In the genomic region with DNA sequence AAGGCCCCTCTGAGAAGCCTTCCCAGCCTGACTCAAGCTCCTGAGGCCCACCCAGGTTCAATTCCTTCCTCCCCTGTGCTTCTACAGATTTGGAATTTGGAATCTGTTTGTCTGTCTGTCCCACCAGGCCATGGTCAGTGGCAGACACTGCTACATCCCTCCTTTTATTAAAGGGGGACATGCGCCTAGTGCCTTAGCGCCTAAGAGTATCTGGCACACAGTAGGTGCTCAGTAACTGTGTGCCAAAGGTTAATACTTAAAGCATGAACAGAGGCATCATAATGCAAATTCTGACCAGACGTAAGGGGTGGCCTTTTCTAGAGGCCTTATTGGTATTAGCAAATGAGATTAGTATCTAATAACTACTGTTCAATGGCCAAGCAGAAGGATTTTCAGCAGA, we compare ENCODE assay signal across 17 cellular contexts.
"Had no signal": no experiment of that assay in that cellular context is flagged by ENCODE, and none has a peak within 500 bp of the region (broad histone marks: within the 10 kb centered on the region; RNA-seq: fewer than 3 reads in every experiment).

No MANE protein-coding gene starts in this region.

- H3K27ac ChIP-seq: neutrophil, SK-N-MC had no signal

- H3K9ac ChIP-seq: parathyroid adenoma had no signal

- H3K4me3 Mint-ChIP-seq: activated CD8-positive, alpha-beta T cell treated with anti-CD3 and anti-CD28 coated beads for 36 hours had no signal

- H3K27ac Mint-ChIP-seq: activated CD8-positive, alpha-beta T cell treated with anti-CD3 and anti-CD28 coated beads for 36 hours had no signal

- H3K79me2 ChIP-seq: parathyroid adenoma had no signal

- H3K27me3 ChIP-seq: adrenal gland, heart left ventricle, neutrophil, upper lobe of left lung had no signal

- ATAC-seq: activated CD8-positive, alpha-beta T cell treated with anti-CD3 and anti-CD28 coated beads for 36 hours; heart left ventricle; left cardiac atrium; lower lobe of right lung had no signal

- H3K4me3 ChIP-seq: adrenal gland, heart left ventricle, lower lobe of right lung, SK-N-MC, upper lobe of left lung had no signal

- FAIRE-seq: colon had no signal

- H3K9me3 ChIP-seq: lower lobe of right lung, neutrophil, upper lobe of left lung had no signal

- H3K27me3 Mint-ChIP-seq: activated CD8-positive, alpha-beta T cell treated with anti-CD3 and anti-CD28 coated beads for 36 hours had no signal

- DNase-seq: activated CD8-positive, alpha-beta T cell treated with anti-CD3 and anti-CD28 coated beads for 36 hours; activated naive CD4-positive, alpha-beta T cell treated with anti-CD3 and anti-CD28 coated beads, Interleukin-2, amount 50 U/mL, for 16 hours; caudate nucleus; effector CD8-positive, alpha-beta T cell; foreskin melanocyte; heart left ventricle; left cardiac atrium; lower lobe of right lung; stimulated activated CD4-positive, alpha-beta T cell treated with anti-CD3 and anti-CD28 coated beads, Interleukin-4, amount 100 ng/mL, for 1 hour; stimulated activated naive CD4-positive, alpha-beta T cell treated with Interleukin-2 at 50 U/mL for 16 hours; substantia nigra; upper lobe of left lung had no signal
